In genomic region chr2:175880-176800, GRCh38 we compare ENCODE assay signal across 9 cellular contexts.
A peak's percentile ranks its signal among the peaks of the same experiment; 100 is the strongest.
DNase-seq lines count a peak whose midpoint lies in the region; ATAC-seq, FAIRE-seq and TF ChIP-seq lines count a peak whose summit lies in the region.
"Had no signal": no experiment of that assay in that cellular context is flagged by ENCODE, and none has a peak within 500 bp of the region (broad histone marks: within the 10 kb centered on the region; RNA-seq: fewer than 3 reads in every experiment).

No MANE protein-coding gene starts in this region.

- H3K9me3 ChIP-seq in keratinocyte (ENCODE audit: control insufficient read depth, low read depth, low read length) = no peaks in the 10 kb centered on the region

- intact Hi-C loops in left ventricle myocardium superior (cut with micrococcal nuclease) (no loop called here), cardiac septum (cut with DNase I) (no loop called here)

- DNase-seq in left ventricle myocardium superior (no peak), cardiac septum (ENCODE audit: low spot score) (no peak), activated T-cell treated with anti-CD3 and anti-CD28 coated beads for 4 hours (peak; percentile 30), keratinocyte (ENCODE audit: low read depth, low spot score) (no peak), NCI-H187 treated with DMSO at 0.1 percent for 48 hours (lab: John Stamatoyannopoulos, UW) (no peak), kidney glomerular epithelial cell (lab: John Stamatoyannopoulos, UW) (no peak), left lobe of liver (ENCODE audit: low spot score) (no peak), NCI-H2107 treated with DMSO at 0.1 percent for 48 hours (lab: John Stamatoyannopoulos, UW; ENCODE audit: unreplicated experiment) (no peak)

- no peak overlapping the region for H3K27ac ChIP-seq in keratinocyte (ENCODE audit: control insufficient read depth, insufficient read depth, low read length)

- TF ChIP-seq CTCF in keratinocyte (optimal IDR thresholded peaks at IDR 0.05 in 1 of 3, IDR thresholded peaks at IDR 0.05 in 1 of 3, conservative IDR thresholded peaks at IDR 0.05 in 1 of 3; ENCODE audit: extremely low read depth in 1 of 3, insufficient read depth in 2 of 3, low read length in 3 of 3) = no peak

- no peaks in the 10 kb centered on the region for H3K79me2 ChIP-seq in keratinocyte (ENCODE audit: control insufficient read depth, insufficient read depth, low read length)

- no peak overlapping the region for H3K4me3 ChIP-seq in keratinocyte (ENCODE audit: control insufficient read depth in 2 of 3, extremely low read depth in 1 of 3, insufficient read depth in 2 of 3, low read depth in 1 of 3, low read length in 3 of 3)
- H3K4me3 ChIP-seq: skin epidermis had no signal

- H3K36me3 ChIP-seq in keratinocyte (ENCODE audit: control insufficient read depth in 2 of 2, extremely low read depth in 1 of 2, insufficient read depth in 2 of 2, low read length in 2 of 2) = no peaks in the 10 kb centered on the region

- no peak overlapping the region for H3K9ac ChIP-seq in keratinocyte (ENCODE audit: control insufficient read depth, extremely low read depth, insufficient read depth, low read length)

- H2AFZ ChIP-seq in keratinocyte (ENCODE audit: control insufficient read depth, low read length) = peak overlapping the region; percentile 33

- no peaks in the 10 kb centered on the region for H3K9me1 ChIP-seq in keratinocyte (ENCODE audit: control insufficient read depth, extremely low read depth, insufficient read depth, low read length)

- peak; percentile 20 for FAIRE-seq in keratinocyte (lab: Jason Lieb, UNC)

- peaks cover 22% of the 10 kb centered on the region for H3K4me1 ChIP-seq in keratinocyte (ENCODE audit: control insufficient read depth, extremely low read depth, insufficient read depth, low read length)

- no peaks in the 10 kb centered on the region for H3K27me3 ChIP-seq in keratinocyte (ENCODE audit: control insufficient read depth, extremely low read depth, insufficient read depth, low read length)

- H3K4me2 ChIP-seq in keratinocyte (ENCODE audit: control insufficient read depth, extremely low read depth, insufficient read depth, low read depth, low read length) = peak overlapping the region; percentile 51

- H4K20me1 ChIP-seq in keratinocyte (ENCODE audit: control insufficient read depth, extremely low read depth, insufficient read depth, low read length) = no peaks in the 10 kb centered on the region

- dilution Hi-C loops in keratinocyte (cut with MboI; ENCODE audit: extremely low pct_ligation_motif_present, low sequenced_read_pairs) = no loop called here

- peak; percentile 15 for ATAC-seq in left ventricle myocardium superior
- ATAC-seq in left lobe of liver = no peak
